ENCODE assay signal across 13 cellular contexts in the genomic region with DNA sequence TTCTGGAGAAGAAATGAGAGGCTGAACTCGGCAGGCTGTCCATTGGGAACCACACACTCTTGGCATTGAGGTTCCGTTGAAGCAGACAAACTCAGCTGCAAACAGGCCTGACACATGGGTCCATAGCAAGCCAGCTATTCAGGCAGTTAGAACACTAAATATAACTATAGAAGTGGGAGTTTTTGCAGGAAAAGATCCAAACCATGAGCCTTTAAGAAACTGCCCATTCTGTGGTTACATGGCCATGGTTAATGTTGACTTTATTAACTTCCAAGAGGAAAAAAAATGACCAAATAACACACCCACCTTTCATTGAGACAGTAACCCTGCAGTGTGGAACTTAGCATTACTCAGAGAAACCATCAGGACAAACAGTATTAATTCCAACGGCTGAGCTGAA.
DNase-seq lines count a peak whose midpoint lies in the region; ATAC-seq, FAIRE-seq and TF ChIP-seq lines count a peak whose summit lies in the region.
"Had no signal": no experiment of that assay in that cellular context is flagged by ENCODE, and none has a peak within 500 bp of the region (broad histone marks: within the 10 kb centered on the region; RNA-seq: fewer than 3 reads in every experiment).

No MANE protein-coding gene starts in this region.

- H3K4me2 ChIP-seq in astrocyte (ENCODE audit: low read length) (peak overlapping the region; percentile 54), MM.1S (ENCODE audit: low read depth, low read length) (no peak overlapping the region)
- H3K4me2 ChIP-seq: PC-9 had no signal

- FAIRE-seq in astrocyte (lab: Jason Lieb, UNC) = peak; percentile 68

- H3K4me3 Mint-ChIP-seq in astrocyte (ENCODE audit: unreplicated experiment) = no peak overlapping the region

- no peaks in the 10 kb centered on the region for H3K9me3 ChIP-seq in astrocyte (ENCODE audit: insufficient read depth, low read depth, low read length)
- H3K9me3 ChIP-seq in heart right ventricle = no peaks in the 10 kb centered on the region
- H3K9me3 ChIP-seq in skeletal muscle tissue (ENCODE audit: control insufficient read depth in 3 of 3, low read length in 3 of 3) = no peaks in the 10 kb centered on the region
- no peaks in the 10 kb centered on the region for H3K9me3 ChIP-seq in MM.1S (replicated peaks; ENCODE audit: insufficient read depth, low read length)
- H3K9me3 ChIP-seq: esophagus squamous epithelium, lower lobe of right lung had no signal

- TF ChIP-seq CTCF in astrocyte (IDR thresholded peaks at IDR 0.05; ENCODE audit: insufficient read depth, low read depth, low read length) (no peak), heart right ventricle (IDR thresholded peaks at IDR 0.05) (no peak), MM.1S (IDR thresholded peaks at IDR 0.05; ENCODE audit: low read length) (no peak)

- H3K4me3 ChIP-seq in astrocyte (ENCODE audit: insufficient read depth, low read depth, low read length) (no peak overlapping the region), heart right ventricle (no peak overlapping the region), skeletal muscle tissue (ENCODE audit: low read length in 3 of 3) (no peak overlapping the region), MM.1S (ENCODE audit: low read length) (no peak overlapping the region)
- H3K4me3 ChIP-seq: esophagus squamous epithelium, lower lobe of right lung, PC-9 had no signal

- DNase-seq in GM03348 (ENCODE audit: low spot score) = peak; percentile 50
- DNase-seq in astrocyte (ENCODE audit: low read depth) = peak; percentile 96
- peak in 1 of 2 donors; percentile 39 for DNase-seq in heart right ventricle
- no peak for DNase-seq in SIG-M5 treated with dmso at 0.1 percent for 504 hours (lab: John Stamatoyannopoulos, UW; ENCODE audit: unreplicated experiment)
- DNase-seq in stimulated activated naive CD4-positive, alpha-beta T cell treated with Interleukin-2 at 50 U/mL for 16 hours (lab: John Stamatoyannopoulos, UW) = no peak
- DNase-seq in MM.1S = no peak
- DNase-seq: activated T-cell treated with anti-CD3 and anti-CD28 coated beads for 4 hours, DMS153, esophagus squamous epithelium, lower lobe of right lung, PC-9 had no signal

- no peak overlapping the region for H2AFZ ChIP-seq in astrocyte (ENCODE audit: low read depth, low read length)
- H2AFZ ChIP-seq in MM.1S (ENCODE audit: low read length) = no peak overlapping the region
- H2AFZ ChIP-seq: PC-9 had no signal

- H3K79me2 ChIP-seq in astrocyte (ENCODE audit: insufficient read depth, low read length) = peaks cover 74% of the 10 kb centered on the region
- no peaks in the 10 kb centered on the region for H3K79me2 ChIP-seq in MM.1S (ENCODE audit: low read length)

- H3K36me3 ChIP-seq in astrocyte (ENCODE audit: insufficient read depth, low read length) (peaks cover 3% of the 10 kb centered on the region), heart right ventricle (no peaks in the 10 kb centered on the region), skeletal muscle tissue (ENCODE audit: control insufficient read depth in 3 of 3, insufficient read depth in 3 of 3, low read length in 3 of 3) (no peaks in the 10 kb centered on the region), MM.1S (replicated peaks; ENCODE audit: insufficient read depth, low read length) (no peaks in the 10 kb centered on the region)
- H3K36me3 ChIP-seq: esophagus squamous epithelium, lower lobe of right lung had no signal

- peak overlapping the region; percentile 43 for H3K27ac Mint-ChIP-seq in astrocyte (ENCODE audit: unreplicated experiment)

- H3K27me3 ChIP-seq in astrocyte (ENCODE audit: insufficient read depth, low read length) (no peaks in the 10 kb centered on the region), heart right ventricle (no peaks in the 10 kb centered on the region), skeletal muscle tissue (ENCODE audit: control insufficient read depth in 3 of 3, insufficient read depth in 3 of 3, low read length in 3 of 3) (no peaks in the 10 kb centered on the region), MM.1S (replicated peaks; ENCODE audit: insufficient read depth, low read length) (no peaks in the 10 kb centered on the region)
- H3K27me3 ChIP-seq: esophagus squamous epithelium had no signal

- no peaks in the 10 kb centered on the region for H3K9me3 Mint-ChIP-seq in astrocyte (ENCODE audit: unreplicated experiment)

- intact Hi-C loops in heart right ventricle (cut with DNase I) = loop anchor here in 1 of 10 donors (5.0 kb wide), 1 partner anchor 91 kb away; no protein-coding TSS in a partner anchor

- H3K27me3 Mint-ChIP-seq in astrocyte (ENCODE audit: low read depth, unreplicated experiment) = no peaks in the 10 kb centered on the region

- no peaks in the 10 kb centered on the region for H3F3A ChIP-seq in MM.1S (ENCODE audit: insufficient read depth, low read length)

- H3K4me1 ChIP-seq in astrocyte (ENCODE audit: insufficient read depth, low read length) (peaks cover 26% of the 10 kb centered on the region), heart right ventricle (peaks cover 0 to 27% (median 10%) of the 10 kb centered on the region in 9 donors), skeletal muscle tissue (ENCODE audit: control insufficient read depth in 3 of 3, insufficient read depth in 3 of 3, low read length in 3 of 3) (peaks cover 13 to 23% (median 16%) of the 10 kb centered on the region in 3 donors), MM.1S (ENCODE audit: low read length) (peaks cover 11% of the 10 kb centered on the region)

- ATAC-seq in heart right ventricle (peak in 7 of 8 donors; percentile 51 to 90 (median 83)), HG02852 (IDR thresholded peaks at IDR 0.05; ENCODE audit: unreplicated experiment) (no peak)

- H3K4me1 Mint-ChIP-seq in astrocyte (ENCODE audit: low read depth, unreplicated experiment) = peaks cover 36% of the 10 kb centered on the region

- WGBS in heart right ventricle, 2 donors = 60 to 69% methylated on average over 3 of the region's 3 CpGs

- H3K36me3 Mint-ChIP-seq in astrocyte (ENCODE audit: low read depth, unreplicated experiment) = peaks cover 4% of the 10 kb centered on the region

- H4K20me1 ChIP-seq in astrocyte (ENCODE audit: insufficient read depth, low read length) (no peaks in the 10 kb centered on the region), MM.1S (ENCODE audit: insufficient read depth, low read length) (no peaks in the 10 kb centered on the region)

- no peaks in the 10 kb centered on the region for H3K9me2 ChIP-seq in MM.1S (replicated peaks; ENCODE audit: insufficient read depth, low read length)

- H3K9ac ChIP-seq in astrocyte (ENCODE audit: low read length) (peak overlapping the region; percentile 9), skeletal muscle tissue (ENCODE audit: low read depth in 1 of 3, low read length in 3 of 3) (no peak overlapping the region), MM.1S (ENCODE audit: low read length) (no peak overlapping the region)

- H3K27ac ChIP-seq in astrocyte (ENCODE audit: low read depth, low read length) = peak overlapping the region; percentile 53
- peak overlapping the region in 4 of 10 donors; percentile 39 to 60 (median 48) for H3K27ac ChIP-seq in heart right ventricle
- peak overlapping the region; percentile 46 for H3K27ac ChIP-seq in skeletal muscle tissue (ENCODE audit: low read depth, low read length)
- H3K27ac ChIP-seq in MM.1S (ENCODE audit: low read length) = no peak overlapping the region
- H3K27ac ChIP-seq: lower lobe of right lung, PC-9 had no signal

Comparison
In these comparisons a context has a peak if more than half of its experiments do, and no peak if none do; other contexts are left out.
1. DNase-seq: peak in GM03348 (single experiment) and astrocyte (single experiment); none in SIG-M5 treated with dmso at 0.1 percent for 504 hours (single experiment), stimulated activated naive CD4-positive, alpha-beta T cell treated with Interleukin-2 at 50 U/mL for 16 hours (single experiment) and MM.1S (single experiment).